In the genomic region with DNA sequence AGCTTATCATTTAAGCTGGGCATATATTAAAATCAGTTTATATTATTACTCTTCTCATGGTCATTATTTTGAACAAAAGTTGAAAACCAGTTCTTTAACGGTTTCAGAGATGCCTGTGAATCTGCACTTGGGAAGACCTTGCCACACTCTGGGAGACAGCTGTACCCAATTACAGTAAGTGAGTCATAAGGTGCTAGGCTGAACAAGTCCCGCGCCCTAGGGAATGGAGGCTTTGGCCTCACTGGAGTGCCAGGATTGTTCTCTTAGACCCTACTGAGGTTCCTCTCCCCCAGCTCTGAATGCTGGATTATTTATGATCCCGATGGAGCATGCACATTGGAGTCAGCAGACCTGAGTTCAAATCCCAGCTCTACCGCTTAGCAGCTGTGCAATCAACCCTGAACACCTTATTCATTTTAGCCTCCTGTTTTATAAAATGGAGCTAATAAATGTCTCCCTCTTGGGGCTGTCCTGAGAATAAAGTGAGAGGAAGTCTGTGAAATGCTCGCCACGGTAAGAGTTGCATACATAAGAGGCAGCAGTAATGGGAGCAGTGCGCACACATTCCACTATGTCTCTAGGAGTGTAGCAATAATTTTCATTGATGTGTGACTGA, we compare ENCODE assay signal across 10 cellular contexts.
DNase-seq lines count a peak whose midpoint lies in the region; TF ChIP-seq lines count a peak whose summit lies in the region.
"Had no signal": no experiment of that assay in that cellular context is flagged by ENCODE, and none has a peak within 500 bp of the region (broad histone marks: within the 10 kb centered on the region; RNA-seq: fewer than 3 reads in every experiment).

No MANE protein-coding gene starts in this region.

- H3K4me1 ChIP-seq in A673 (ENCODE audit: insufficient read depth, low read length, poor library complexity, severe bottlenecking): peaks cover 5% of the 10 kb centered on the region

- TF ChIP-seq CTCF in A673 (conservative IDR thresholded peaks at IDR 0.05; ENCODE audit: low read depth, low read length): peak; percentile 50

- BruUV-seq in A673 (replicated peaks; lab: Mats Ljungman, UMichigan): no TSS peak

- no peaks in the 10 kb centered on the region for H3K36me3 ChIP-seq in A673 (ENCODE audit: insufficient read depth, low read length, poor library complexity, severe bottlenecking)

- peaks cover 31% of the 10 kb centered on the region for H3K27me3 ChIP-seq in A673 (replicated peaks; ENCODE audit: insufficient read depth, low read depth, low read length, poor library complexity)

- POLR2A ChIA-PET in A673 (lab: Charles Lee; ENCODE audit: low non-redundant PET): no interaction called here

- peak; percentile 62 for DNase-seq in A673 (ENCODE audit: low spot score)
- DNase-seq in ELR (ENCODE audit: low read depth): peak; percentile 47
- DNase-seq in RKO (ENCODE audit: low spot score): peak; percentile 46
- peak; percentile 86 for DNase-seq in fibroblast of peridontal ligament (ENCODE audit: extremely low read depth)
- no peak for DNase-seq in retina
- DNase-seq in anterior cingulate cortex (lab: John Stamatoyannopoulos, UW): no peak
- DNase-seq in NOMO-1 (lab: John Stamatoyannopoulos, UW; ENCODE audit: unreplicated experiment in 2 of 2): no peak
- no peak for DNase-seq in activated CD4-positive, alpha-beta T cell treated with anti-CD3 and anti-CD28 coated beads, Interleukin-2, amount 50 U/mL, for 1 hour
- DNase-seq: GDM1, NCI-H2171 had no signal

- H3K27ac ChIP-seq in A673 (ENCODE audit: low read depth, low read length, poor library complexity, severe bottlenecking): no peak overlapping the region

- no peaks in the 10 kb centered on the region for H3K9me3 ChIP-seq in A673 (ENCODE audit: low read depth, low read length, poor library complexity, severe bottlenecking)

- no peak overlapping the region for H3K4me3 ChIP-seq in A673 (ENCODE audit: low read depth, low read length, poor library complexity, severe bottlenecking)

- CTCF ChIA-PET in A673 (lab: Charles Lee): interaction anchor here (1.1 kb wide), 2 partner anchors 266 to 268 kb away, joined by 3 to 8 read pairs; a partner anchor contains a TSS

- intact Hi-C loops in A673 (cut with micrococcal nuclease; ENCODE audit: unreplicated experiment): no loop called here

Comparison
In these comparisons a context has a peak if more than half of its experiments do, and no peak if none do; other contexts are left out.
1. DNase-seq: peak in A673 (single experiment), ELR (single experiment), RKO (single experiment) and fibroblast of peridontal ligament (single experiment); none in retina (single experiment), anterior cingulate cortex (0 of 58), NOMO-1 (0 of 2) and activated CD4-positive, alpha-beta T cell treated with anti-CD3 and anti-CD28 coated beads, Interleukin-2, amount 50 U/mL, for 1 hour (single experiment).